Comparison of ENCODE assay signal across 27 cellular contexts in the genomic region with DNA sequence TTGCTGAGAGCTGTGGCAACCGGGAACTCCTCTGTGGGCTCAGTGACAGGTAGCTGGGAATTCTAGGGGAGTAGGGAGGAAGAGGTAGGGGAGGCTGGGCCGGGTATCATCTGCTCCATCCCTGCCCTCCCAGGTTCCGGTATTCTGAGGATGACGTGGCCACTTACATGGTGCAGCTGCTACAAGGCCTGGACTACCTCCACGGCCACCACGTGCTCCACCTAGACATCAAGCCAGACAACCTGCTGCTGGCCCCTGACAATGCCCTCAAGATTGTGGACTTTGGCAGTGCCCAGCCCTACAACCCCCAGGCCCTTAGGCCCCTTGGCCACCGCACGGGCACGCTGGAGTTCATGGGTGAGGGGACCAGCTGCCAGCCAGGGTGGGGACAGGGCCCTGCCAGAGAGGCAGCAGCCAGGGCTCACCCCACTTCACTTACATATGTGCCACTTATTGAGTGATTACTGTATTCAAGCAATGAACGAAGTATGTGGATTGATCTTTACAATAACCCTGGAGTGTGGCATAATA. TPM values are rescaled to one million over a fixed set of nuclear protein-coding genes. Genes with fewer than 3 reads are reported as not detected.
"Had no signal": no experiment of that assay in that cellular context is flagged by ENCODE, and none has a peak within 500 bp of the region (broad histone marks: within the 10 kb centered on the region; RNA-seq: fewer than 3 reads in every experiment).

No MANE protein-coding gene starts in this region.

- H2AFZ ChIP-seq: hepatocyte had no signal

- H3K36me3 ChIP-seq: colonic mucosa, neutrophil, ovary, prostate gland had no signal

- ATAC-seq: activated CD4-positive, alpha-beta T cell treated with anti-CD3 and anti-CD28 coated beads for 36 hours; activated CD8-positive, alpha-beta memory T cell treated with anti-CD3 and anti-CD28 coated beads, Interleukin-2, amount 10 ng/mL, durations not matched to agents 7 days and 5 days; activated CD8-positive, alpha-beta T cell treated with anti-CD3 and anti-CD28 coated beads, Interleukin-2, amount 10 ng/mL, durations not matched to agents 7 days and 5 days; activated naive CD4-positive, alpha-beta T cell treated with anti-CD3 and anti-CD28 coated beads, Interleukin-2, amount 50 U/mL, for 72 hours; activated T-cell treated with anti-CD3 and anti-CD28 coated beads, Interleukin-2, amount 50 U/mL, for 72 hours; gastroesophageal sphincter had no signal

- H3K27me3 ChIP-seq: ovary, testis had no signal

- H3K9me3 ChIP-seq: colonic mucosa, gastroesophageal sphincter, neutrophil, ovary, prostate gland, testis had no signal

- DNase-seq: activated CD4-positive, alpha-beta T cell treated with anti-CD3 and anti-CD28 coated beads for 36 hours; activated CD4-positive, CD25-positive, alpha-beta regulatory T cell; activated CD8-positive, alpha-beta memory T cell treated with anti-CD3 and anti-CD28 coated beads, Interleukin-2, amount 10 ng/mL, durations not matched to agents 7 days and 5 days; activated CD8-positive, alpha-beta T cell treated with anti-CD3 and anti-CD28 coated beads, Interleukin-2, amount 10 ng/mL, durations not matched to agents 7 days and 5 days; activated naive CD4-positive, alpha-beta T cell; activated T-cell treated with anti-CD3 and anti-CD28 coated beads for 4 hours; activated T-cell treated with anti-CD3 and anti-CD28 coated beads, Interleukin-2, amount 50 U/mL, for 72 hours; cerebellar nuclear complex; colonic mucosa; effector CD8-positive, alpha-beta T cell; islet precursor cell; mammary epithelial cell; ovary; stimulated activated CD4-positive, alpha-beta T cell treated with anti-CD3 and anti-CD28 coated beads, Interleukin-2, amount 100 ng/mL, for 48 hours; stimulated activated naive CD4-positive, alpha-beta T cell treated with Interleukin-2 at 50 U/mL for 16 hours; testis; trophoblast cell had no signal

- H3K4me1 ChIP-seq: colonic mucosa, prostate gland, testis had no signal

- H3K4me3 ChIP-seq: colonic mucosa, gastroesophageal sphincter, hepatocyte, ovary, prostate gland, testis had no signal

- H3K79me2 ChIP-seq: hepatocyte had no signal

- H3K27ac ChIP-seq: colonic mucosa, epithelial cell of prostate, hepatocyte, neutrophil, ovary, prostate gland, testis had no signal

- H3K4me2 ChIP-seq: hepatocyte had no signal

RNA-seq across cellular contexts. Expression of gene ASIC4, which starts 23.6 kb away (rescaled TPM):
- total RNA-seq: activated CD4-positive, alpha-beta T cell treated with anti-CD3 and anti-CD28 coated beads for 36 hours; activated CD8-positive, alpha-beta T cell treated with anti-CD3 and anti-CD28 coated beads, Interleukin-2, amount 10 ng/mL, durations not matched to agents 7 days and 5 days; dermis microvascular lymphatic vessel endothelial cell; hepatocyte; mucosa of gallbladder; skeletal muscle tissue; T-helper 1 cell treated with Interleukin-12 subunit alpha and Interleukin-12 subunit beta and Interleukin-4 antibody, amounts not matched to agents 30 ng/mL and 1 ng/mL, for 36 hours had no signal

RNA-seq across cellular contexts. Expression of gene TMEM198, which starts 53.2 kb away (rescaled TPM):
- total RNA-seq: dermis microvascular lymphatic vessel endothelial cell had no signal
